ENCODE assay signal across 3 cellular contexts in genomic region chr2:112204411-112204810, GRCh38.
A peak's percentile ranks its signal among the peaks of the same experiment; 100 is the strongest.
TF ChIP-seq lines count a peak whose summit lies in the region.

No MANE protein-coding gene starts in this region.

TF ChIP-seq in SK-N-SH treated with all-trans-retinoic acid at 6 μM for 48 hours, 23 proteins besides CTCF, POLR2A, EP300 and RAD21:
- no peak for TF ChIP-seq POU6F1 (CRISPR knock-in tag; IDR thresholded peaks at IDR 0.05; ENCODE audit: borderline replicate concordance, low read depth)
- TF ChIP-seq ZFP30 (CRISPR knock-in tag; IDR thresholded peaks at IDR 0.05) = 0 out of 2 replicates have a peak, but pooled peaks have one; percentile 56

TF ChIP-seq in SK-N-SH, 30 proteins besides CTCF, POLR2A, EP300 and RAD21 (continued from another document):
- TF ChIP-seq MAX (IDR thresholded peaks at IDR 0.05; ENCODE audit: low read depth) (no peak), CHD2 (IDR thresholded peaks at IDR 0.05; ENCODE audit: low read length, partially characterized antibody) (no peak), USF2 (IDR thresholded peaks at IDR 0.05; ENCODE audit: borderline replicate concordance, low read depth, low read length) (no peak)

TF ChIP-seq in GM12878, 131 proteins besides CTCF, POLR2A, EP300 and RAD21:
- TF ChIP-seq, protein P1, sequence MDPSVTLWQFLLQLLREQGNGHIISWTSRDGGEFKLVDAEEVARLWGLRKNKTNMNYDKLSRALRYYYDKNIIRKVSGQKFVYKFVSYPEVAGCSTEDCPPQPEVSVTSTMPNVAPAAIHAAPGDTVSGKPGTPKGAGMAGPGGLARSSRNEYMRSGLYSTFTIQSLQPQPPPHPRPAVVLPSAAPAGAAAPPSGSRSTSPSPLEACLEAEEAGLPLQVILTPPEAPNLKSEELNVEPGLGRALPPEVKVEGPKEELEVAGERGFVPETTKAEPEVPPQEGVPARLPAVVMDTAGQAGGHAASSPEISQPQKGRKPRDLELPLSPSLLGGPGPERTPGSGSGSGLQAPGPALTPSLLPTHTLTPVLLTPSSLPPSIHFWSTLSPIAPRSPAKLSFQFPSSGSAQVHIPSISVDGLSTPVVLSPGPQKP (IDR thresholded peaks at IDR 0.05; ENCODE audit: low read depth, low read length) = no peak
- TF ChIP-seq MTA3 (IDR thresholded peaks at IDR 0.05; ENCODE audit: borderline replicate concordance, low read length) (no peak), CEBPB (IDR thresholded peaks at IDR 0.05; ENCODE audit: borderline replicate concordance in 1 of 2, low read depth in 2 of 2, low read length in 2 of 2) (no peak), PML (IDR thresholded peaks at IDR 0.05; ENCODE audit: low read length) (no peak), SIN3A (IDR thresholded peaks at IDR 0.05; ENCODE audit: low read depth, low read length) (no peak), CBX5 (IDR thresholded peaks at IDR 0.05; ENCODE audit: low read depth) (peak; percentile 99), JUNB (IDR thresholded peaks at IDR 0.05) (no peak), BCL11A (IDR thresholded peaks at IDR 0.05; ENCODE audit: low read depth, low read length) (no peak), FOXK2 (IDR thresholded peaks at IDR 0.05) (no peak), SREBF2 (IDR thresholded peaks at IDR 0.05; ENCODE audit: low read length) (no peak), MEF2A (IDR thresholded peaks at IDR 0.05; ENCODE audit: insufficient read depth, low read depth, low read length) (no peak), PBX3 (IDR thresholded peaks at IDR 0.05; ENCODE audit: insufficient replicate concordance, low read depth, low read length) (no peak), YBX1 (IDR thresholded peaks at IDR 0.05) (no peak), TCF7 (IDR thresholded peaks at IDR 0.05; ENCODE audit: borderline replicate concordance) (peak; percentile 80), HDAC6 (IDR thresholded peaks at IDR 0.05; ENCODE audit: unreplicated experiment) (no peak), ATF2 (IDR thresholded peaks at IDR 0.05; ENCODE audit: low read length) (no peak)
- TF ChIP-seq, protein P2, sequence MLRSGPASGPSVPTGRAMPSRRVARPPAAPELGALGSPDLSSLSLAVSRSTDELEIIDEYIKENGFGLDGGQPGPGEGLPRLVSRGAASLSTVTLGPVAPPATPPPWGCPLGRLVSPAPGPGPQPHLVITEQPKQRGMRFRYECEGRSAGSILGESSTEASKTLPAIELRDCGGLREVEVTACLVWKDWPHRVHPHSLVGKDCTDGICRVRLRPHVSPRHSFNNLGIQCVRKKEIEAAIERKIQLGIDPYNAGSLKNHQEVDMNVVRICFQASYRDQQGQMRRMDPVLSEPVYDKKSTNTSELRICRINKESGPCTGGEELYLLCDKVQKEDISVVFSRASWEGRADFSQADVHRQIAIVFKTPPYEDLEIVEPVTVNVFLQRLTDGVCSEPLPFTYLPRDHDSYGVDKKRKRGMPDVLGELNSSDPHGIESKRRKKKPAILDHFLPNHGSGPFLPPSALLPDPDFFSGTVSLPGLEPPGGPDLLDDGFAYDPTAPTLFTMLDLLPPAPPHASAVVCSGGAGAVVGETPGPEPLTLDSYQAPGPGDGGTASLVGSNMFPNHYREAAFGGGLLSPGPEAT (IDR thresholded peaks at IDR 0.05; ENCODE audit: low read depth) = 0 out of 2 replicates have a peak, but pooled peaks have one; percentile 23
- TF ChIP-seq, protein P3, sequence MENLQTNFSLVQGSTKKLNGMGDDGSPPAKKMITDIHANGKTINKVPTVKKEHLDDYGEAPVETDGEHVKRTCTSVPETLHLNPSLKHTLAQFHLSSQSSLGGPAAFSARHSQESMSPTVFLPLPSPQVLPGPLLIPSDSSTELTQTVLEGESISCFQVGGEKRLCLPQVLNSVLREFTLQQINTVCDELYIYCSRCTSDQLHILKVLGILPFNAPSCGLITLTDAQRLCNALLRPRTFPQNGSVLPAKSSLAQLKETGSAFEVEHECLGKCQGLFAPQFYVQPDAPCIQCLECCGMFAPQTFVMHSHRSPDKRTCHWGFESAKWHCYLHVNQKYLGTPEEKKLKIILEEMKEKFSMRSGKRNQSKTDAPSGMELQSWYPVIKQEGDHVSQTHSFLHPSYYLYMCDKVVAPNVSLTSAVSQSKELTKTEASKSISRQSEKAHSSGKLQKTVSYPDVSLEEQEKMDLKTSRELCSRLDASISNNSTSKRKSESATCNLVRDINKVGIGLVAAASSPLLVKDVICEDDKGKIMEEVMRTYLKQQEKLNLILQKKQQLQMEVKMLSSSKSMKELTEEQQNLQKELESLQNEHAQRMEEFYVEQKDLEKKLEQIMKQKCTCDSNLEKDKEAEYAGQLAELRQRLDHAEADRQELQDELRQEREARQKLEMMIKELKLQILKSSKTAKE (IDR thresholded peaks at IDR 0.05; ENCODE audit: low read depth, poor library complexity, severe bottlenecking) = peak; percentile 27
- TF ChIP-seq, protein P4, sequence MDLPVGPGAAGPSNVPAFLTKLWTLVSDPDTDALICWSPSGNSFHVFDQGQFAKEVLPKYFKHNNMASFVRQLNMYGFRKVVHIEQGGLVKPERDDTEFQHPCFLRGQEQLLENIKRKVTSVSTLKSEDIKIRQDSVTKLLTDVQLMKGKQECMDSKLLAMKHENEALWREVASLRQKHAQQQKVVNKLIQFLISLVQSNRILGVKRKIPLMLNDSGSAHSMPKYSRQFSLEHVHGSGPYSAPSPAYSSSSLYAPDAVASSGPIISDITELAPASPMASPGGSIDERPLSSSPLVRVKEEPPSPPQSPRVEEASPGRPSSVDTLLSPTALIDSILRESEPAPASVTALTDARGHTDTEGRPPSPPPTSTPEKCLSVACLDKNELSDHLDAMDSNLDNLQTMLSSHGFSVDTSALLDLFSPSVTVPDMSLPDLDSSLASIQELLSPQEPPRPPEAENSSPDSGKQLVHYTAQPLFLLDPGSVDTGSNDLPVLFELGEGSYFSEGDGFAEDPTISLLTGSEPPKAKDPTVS (IDR thresholded peaks at IDR 0.05; ENCODE audit: low read depth, low read length) = no peak
- TF ChIP-seq, protein P5, sequence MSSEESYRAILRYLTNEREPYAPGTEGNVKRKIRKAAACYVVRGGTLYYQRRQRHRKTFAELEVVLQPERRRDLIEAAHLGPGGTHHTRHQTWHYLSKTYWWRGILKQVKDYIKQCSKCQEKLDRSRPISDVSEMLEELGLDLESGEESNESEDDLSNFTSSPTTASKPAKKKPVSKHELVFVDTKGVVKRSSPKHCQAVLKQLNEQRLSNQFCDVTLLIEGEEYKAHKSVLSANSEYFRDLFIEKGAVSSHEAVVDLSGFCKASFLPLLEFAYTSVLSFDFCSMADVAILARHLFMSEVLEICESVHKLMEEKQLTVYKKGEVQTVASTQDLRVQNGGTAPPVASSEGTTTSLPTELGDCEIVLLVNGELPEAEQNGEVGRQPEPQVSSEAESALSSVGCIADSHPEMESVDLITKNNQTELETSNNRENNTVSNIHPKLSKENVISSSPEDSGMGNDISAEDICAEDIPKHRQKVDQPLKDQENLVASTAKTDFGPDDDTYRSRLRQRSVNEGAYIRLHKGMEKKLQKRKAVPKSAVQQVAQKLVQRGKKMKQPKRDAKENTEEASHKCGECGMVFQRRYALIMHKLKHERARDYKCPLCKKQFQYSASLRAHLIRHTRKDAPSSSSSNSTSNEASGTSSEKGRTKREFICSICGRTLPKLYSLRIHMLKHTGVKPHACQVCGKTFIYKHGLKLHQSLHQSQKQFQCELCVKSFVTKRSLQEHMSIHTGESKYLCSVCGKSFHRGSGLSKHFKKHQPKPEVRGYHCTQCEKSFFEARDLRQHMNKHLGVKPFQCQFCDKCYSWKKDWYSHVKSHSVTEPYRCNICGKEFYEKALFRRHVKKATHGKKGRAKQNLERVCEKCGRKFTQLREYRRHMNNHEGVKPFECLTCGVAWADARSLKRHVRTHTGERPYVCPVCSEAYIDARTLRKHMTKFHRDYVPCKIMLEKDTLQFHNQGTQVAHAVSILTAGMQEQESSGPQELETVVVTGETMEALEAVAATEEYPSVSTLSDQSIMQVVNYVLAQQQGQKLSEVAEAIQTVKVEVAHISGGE (CRISPR knock-in tag; IDR thresholded peaks at IDR 0.05) = no peak
